5 cellular contexts compared by ENCODE assay signal in genomic region chr13:107716241-107716640, GRCh38.
"Had no signal": no experiment of that assay in that cellular context is flagged by ENCODE, and none has a peak within 500 bp of the region (broad histone marks: within the 10 kb centered on the region; RNA-seq: fewer than 3 reads in every experiment).

No MANE protein-coding gene starts in this region.

- H3K9me3 Mint-ChIP-seq: H9 had no signal

- H3K4me3 ChIP-seq: GM23338, K562 had no signal

- H3K4me3 Mint-ChIP-seq: GM23338, H9 had no signal

- DNase-seq: H9, HCEC 1CT, IMR-90 had no signal

- H3K27ac Mint-ChIP-seq: GM23338, H9 had no signal
